Comparison of ENCODE assay signal across 10 cellular contexts in the genomic region with DNA sequence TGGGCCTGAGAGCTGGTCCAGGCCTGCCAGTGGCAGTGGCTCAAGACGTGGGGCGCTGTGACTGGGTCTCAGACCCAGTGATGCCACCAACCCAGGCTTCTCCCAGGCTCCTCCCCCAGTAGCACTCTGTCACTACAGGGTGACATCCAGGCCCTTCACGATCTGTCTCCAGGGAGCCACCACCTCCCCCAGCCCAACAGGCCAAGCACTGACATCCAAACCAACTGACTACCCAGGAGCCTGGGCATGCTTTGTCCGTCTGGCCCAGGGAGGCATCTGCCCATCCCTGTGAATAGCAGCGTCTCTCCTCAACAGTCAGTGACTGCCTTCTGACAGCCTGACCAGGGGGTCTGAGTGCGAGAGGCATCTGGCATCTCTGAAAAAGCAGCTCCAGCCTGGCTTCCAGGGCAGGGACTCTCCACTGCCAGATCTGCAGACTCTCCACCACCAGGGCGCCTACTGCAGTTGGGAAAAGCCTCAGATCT. TPM values are rescaled to one million over a fixed set of nuclear protein-coding genes. Genes with fewer than 3 reads are reported as not detected.
DNase-seq lines count a peak whose midpoint lies in the region; ATAC-seq and TF ChIP-seq lines count a peak whose summit lies in the region.
"Had no signal": no experiment of that assay in that cellular context is flagged by ENCODE, and none has a peak within 500 bp of the region (broad histone marks: within the 10 kb centered on the region; RNA-seq: fewer than 3 reads in every experiment).

No MANE protein-coding gene starts in this region.

- peak overlapping the region; percentile 81 for H3K27ac Mint-ChIP-seq in T-helper 2 cell treated with Interferon-gamma antibody and Interleukin-4, amounts not matched to agents 5 μg/mL and 100 μg/mL, for 36 hours

- peaks cover 11% of the 10 kb centered on the region for H3K4me1 Mint-ChIP-seq in T-helper 2 cell treated with Interferon-gamma antibody and Interleukin-4, amounts not matched to agents 5 μg/mL and 100 μg/mL, for 36 hours (ENCODE audit: low read depth)

- H3K4me1 ChIP-seq in ascending aorta (peaks cover 7 to 44% of the 10 kb centered on the region in 2 donors), lower lobe of right lung (peaks cover 33% of the 10 kb centered on the region)

- H3K36me3 Mint-ChIP-seq in T-helper 2 cell treated with Interferon-gamma antibody and Interleukin-4, amounts not matched to agents 5 μg/mL and 100 μg/mL, for 36 hours (ENCODE audit: low read depth) = no peaks in the 10 kb centered on the region

- H3K4me3 ChIP-seq in ascending aorta = no peak overlapping the region
- H3K4me3 ChIP-seq in lower lobe of right lung = no peak overlapping the region

- intact Hi-C loops in ascending aorta (cut with DNase I) = loop anchor here (2.0 to 10.0 kb wide), 5 partner anchors 37 to 1809 kb away; no protein-coding TSS in a partner anchor
- intact Hi-C loops in lower lobe of right lung (cut with DNase I) = no loop called here

- no peaks in the 10 kb centered on the region for H3K36me3 ChIP-seq in ascending aorta
- H3K36me3 ChIP-seq in lower lobe of right lung = no peaks in the 10 kb centered on the region

- no peak for DNase-seq in T-helper 2 cell treated with Interferon-gamma antibody and Interleukin-4, amounts not matched to agents 5 μg/mL and 100 μg/mL, for 36 hours (ENCODE audit: low spot score)
- no peak for DNase-seq in T-helper 2 cell
- no peak for DNase-seq in ascending aorta (ENCODE audit: low spot score in 2 of 2)
- no peak for DNase-seq in lower lobe of right lung
- no peak for DNase-seq in KBM-7
- no peak for DNase-seq in NOMO-1 treated with dmso at 0.1 percent for 144 hours (lab: John Stamatoyannopoulos, UW; ENCODE audit: unreplicated experiment)
- DNase-seq: DND-41, kidney glomerular epithelial cell had no signal

- ATAC-seq in lower lobe of right lung (no peak), HG02588 (IDR thresholded peaks at IDR 0.05; ENCODE audit: unreplicated experiment) (no peak)

- no peak for TF ChIP-seq CTCF in ascending aorta (IDR thresholded peaks at IDR 0.05)
- no peak for TF ChIP-seq CTCF in lower lobe of right lung (IDR thresholded peaks at IDR 0.05)

- H3K4me3 Mint-ChIP-seq in T-helper 2 cell treated with Interferon-gamma antibody and Interleukin-4, amounts not matched to agents 5 μg/mL and 100 μg/mL, for 36 hours = peak overlapping the region; percentile 60

- H3K27me3 ChIP-seq in ascending aorta (no peaks in the 10 kb centered on the region), lower lobe of right lung (ENCODE audit: low read depth) (no peaks in the 10 kb centered on the region)

- in situ Hi-C loops in KBM-7 (cut with MboI; ENCODE audit: low pct_unique_long_range_greater_than_20kb, low sequenced_read_pairs) = no loop called here

- H3K9me3 ChIP-seq in ascending aorta (no peaks in the 10 kb centered on the region), lower lobe of right lung (no peaks in the 10 kb centered on the region)

- peak overlapping the region; percentile 89 to 98 for H3K27ac ChIP-seq in ascending aorta
- H3K27ac ChIP-seq in lower lobe of right lung = peak overlapping the region; percentile 100
- peak overlapping the region; percentile 99 for H3K27ac ChIP-seq in temporal lobe (ENCODE audit: low read depth, low read length)

- H3K27me3 Mint-ChIP-seq in T-helper 2 cell treated with Interferon-gamma antibody and Interleukin-4, amounts not matched to agents 5 μg/mL and 100 μg/mL, for 36 hours (ENCODE audit: low read depth) = peaks cover 5% of the 10 kb centered on the region

- H3K9me3 Mint-ChIP-seq in T-helper 2 cell treated with Interferon-gamma antibody and Interleukin-4, amounts not matched to agents 5 μg/mL and 100 μg/mL, for 36 hours = no peaks in the 10 kb centered on the region

RNA-seq across cellular contexts. Expression of a gene that starts 13.0 kb away (rescaled TPM):
- total RNA-seq in ascending aorta (not detected), lower lobe of right lung (not detected), temporal lobe (not detected)
